ENCODE assay signal across 14 cellular contexts in genomic region chr17:47200325-47200663, GRCh38. TPM values are rescaled to one million over a fixed set of nuclear protein-coding genes. Genes with fewer than 3 reads are reported as not detected.
A peak's percentile ranks its signal among the peaks of the same experiment; 100 is the strongest.
DNase-seq lines count a peak whose midpoint lies in the region; ATAC-seq and TF ChIP-seq lines count a peak whose summit lies in the region.
"Had no signal": no experiment of that assay in that cellular context is flagged by ENCODE, and none has a peak within 500 bp of the region (broad histone marks: within the 10 kb centered on the region; RNA-seq: fewer than 3 reads in every experiment).

No MANE protein-coding gene starts in this region.

- ATAC-seq in IMR-90 (ENCODE audit: low read depth): no peak
- ATAC-seq in GM19455 (IDR thresholded peaks at IDR 0.05; ENCODE audit: unreplicated experiment): no peak

- H3K79me1 ChIP-seq in IMR-90 (ENCODE audit: low read depth in 1 of 2, low read length in 2 of 2): 0 out of 4 replicates have a peak, but pooled peaks cover 0 to 3% of the 10 kb centered on the region in 2 experiments

- TF ChIP-seq RAD21 in IMR-90 (IDR thresholded peaks at IDR 0.05; ENCODE audit: low read length): no peak

- H3K9ac ChIP-seq in IMR-90 (ENCODE audit: low read depth, low read length): no peak overlapping the region
- H3K9ac ChIP-seq: parathyroid adenoma had no signal

- no peak for TF ChIP-seq CTCF in IMR-90 (conservative IDR thresholded peaks at IDR 0.05; ENCODE audit: low read depth, low read length)
- TF ChIP-seq CTCF in nephron progenitor cell (IDR thresholded peaks at IDR 0.05): no peak
- TF ChIP-seq CTCF in WERI-Rb-1 (IDR thresholded peaks at IDR 0.05; ENCODE audit: low read depth, low read length): no peak

- in situ Hi-C loops in IMR-90 (cut with MboI; ENCODE audit: low sequenced_read_pairs): no loop called here

- DNase-seq in T-helper 1 cell (no peak), IMR-90 (no peak), nephron progenitor cell (no peak), WERI-Rb-1 (no peak), AG20443 (ENCODE audit: low spot score) (no peak)
- DNase-seq in activated T-helper 1 cell treated with anti-CD3 and anti-CD28 coated beads, Interleukin-12 subunit alpha, Interleukin-12 subunit beta, Interleukin-2, Interleukin-4 antibody, amounts not matched to agents 30 ng/mL and 10 ng/mL and 1 ng/mL, durations not matched to agents 14 hours and 24 hours and 36 hours (ENCODE audit: low spot score): no peak
- DNase-seq: NCI-H1105 treated with DMSO at 0.1 percent for 48 hours; NCI-H2227 treated with DMSO at 0.1 percent for 48 hours; stimulated activated CD4-positive, alpha-beta T cell treated with anti-CD3 and anti-CD28 coated beads, Interleukin-12 subunit alpha, Interleukin-12 subunit beta, amount 100 ng/mL, for 4 hours had no signal

- H3K4me1 ChIP-seq in IMR-90 (ENCODE audit: control insufficient read depth, insufficient read depth, low read length): peaks cover 11% of the 10 kb centered on the region

- H4K91ac ChIP-seq in IMR-90 (ENCODE audit: insufficient read depth, low read depth, low read length): no peak overlapping the region

- POLR2A ChIA-PET in IMR-90 (lab: Charles Lee; ENCODE audit: unreplicated experiment): no interaction called here

- H2AK9ac ChIP-seq in IMR-90 (replicated peaks; ENCODE audit: low read depth, low read length, poor library complexity): no peak overlapping the region

- H2AFZ ChIP-seq in IMR-90 (replicated peaks; ENCODE audit: low read length, poor library complexity): peak overlapping the region; percentile 47
- H2AFZ ChIP-seq: parathyroid adenoma had no signal

- no peak overlapping the region for H2BK20ac ChIP-seq in IMR-90 (ENCODE audit: low read depth, low read length)

- H3K4me2 ChIP-seq in IMR-90 (ENCODE audit: low read depth, low read length): no peak overlapping the region

- intact Hi-C loops in IMR-90 (cut with micrococcal nuclease): loop anchor here (1.0 kb wide), 1 partner anchor 11 kb away; no protein-coding TSS in a partner anchor
- intact Hi-C loops in activated T-helper 1 cell treated with anti-CD3 and anti-CD28 coated beads, Interleukin-12 subunit alpha, Interleukin-12 subunit beta, Interleukin-2, Interleukin-4 antibody, amounts not matched to agents 30 ng/mL and 10 ng/mL and 1 ng/mL, durations not matched to agents 14 hours and 24 hours and 36 hours (cut with micrococcal nuclease): no loop called here

- H3K9me3 ChIP-seq in IMR-90 (ENCODE audit: control insufficient read depth, insufficient read depth, low read length) (no peaks in the 10 kb centered on the region), WERI-Rb-1 (ENCODE audit: severe bottlenecking) (peaks cover 8% of the 10 kb centered on the region)
- H3K9me3 ChIP-seq: thoracic aorta had no signal

- H3K9me1 ChIP-seq in IMR-90 (ENCODE audit: insufficient read depth, low read length): peaks cover 11% of the 10 kb centered on the region

- H3K23ac ChIP-seq in IMR-90 (ENCODE audit: low read depth, low read length): peak overlapping the region; percentile 48; the same call in 1 of the 2 replicates

- BruUV-seq in IMR-90 (replicated peaks; lab: Mats Ljungman, UMichigan): no TSS peak

- no peak overlapping the region for H3K18ac ChIP-seq in IMR-90 (ENCODE audit: low read depth, low read length)

- no peak overlapping the region for H4K5ac ChIP-seq in IMR-90 (ENCODE audit: low read depth, low read length)

- no peaks in the 10 kb centered on the region for H3K9me3 Mint-ChIP-seq in T-helper 1 cell treated with Interleukin-12 subunit alpha and Interleukin-12 subunit beta and Interleukin-4 antibody, amounts not matched to agents 30 μg/mL and 1 μg/mL, for 36 hours
- no peaks in the 10 kb centered on the region for H3K9me3 Mint-ChIP-seq in activated T-helper 1 cell treated with anti-CD3 and anti-CD28 coated beads, Interleukin-12 subunit alpha, Interleukin-12 subunit beta, Interleukin-2, Interleukin-4 antibody, amounts not matched to agents 30 ng/mL and 10 ng/mL and 1 ng/mL, durations not matched to agents 14 hours and 24 hours and 36 hours
- H3K9me3 Mint-ChIP-seq in nephron progenitor cell: peaks cover 19% of the 10 kb centered on the region

- no peaks in the 10 kb centered on the region for H4K20me1 ChIP-seq in IMR-90 (ENCODE audit: insufficient read depth, low read length)

- no peak overlapping the region for H4K8ac ChIP-seq in IMR-90 (ENCODE audit: low read depth in 2 of 2, low read length in 2 of 2)

- CTCF ChIA-PET in IMR-90 (lab: Yijun Ruan, JAX): no interaction called here

- 70% methylated on average over 3 of the region's 4 CpGs; no CpG with 5 or more reads in 1 of the 2 experiments for WGBS in IMR-90 (ENCODE audit: extremely low coverage in 2 of 2, insufficient read length in 1 of 2), 2 experiments

- H3K4ac ChIP-seq in IMR-90 (ENCODE audit: low read depth, low read length): no peak overlapping the region; the same call in 1 of the 2 replicates

- no peak overlapping the region for H2BK5ac ChIP-seq in IMR-90 (ENCODE audit: low read depth, low read length, poor library complexity, severe bottlenecking)

- no peaks in the 10 kb centered on the region for H3K36me3 Mint-ChIP-seq in T-helper 1 cell treated with Interleukin-12 subunit alpha and Interleukin-12 subunit beta and Interleukin-4 antibody, amounts not matched to agents 30 μg/mL and 1 μg/mL, for 36 hours (ENCODE audit: low read depth)
- H3K36me3 Mint-ChIP-seq in activated T-helper 1 cell treated with anti-CD3 and anti-CD28 coated beads, Interleukin-12 subunit alpha, Interleukin-12 subunit beta, Interleukin-2, Interleukin-4 antibody, amounts not matched to agents 30 ng/mL and 10 ng/mL and 1 ng/mL, durations not matched to agents 14 hours and 24 hours and 36 hours (ENCODE audit: low read depth): no peaks in the 10 kb centered on the region
- H3K36me3 Mint-ChIP-seq in nephron progenitor cell (ENCODE audit: low read depth): no peaks in the 10 kb centered on the region

- H3K27me3 Mint-ChIP-seq in T-helper 1 cell treated with Interleukin-12 subunit alpha and Interleukin-12 subunit beta and Interleukin-4 antibody, amounts not matched to agents 30 μg/mL and 1 μg/mL, for 36 hours (ENCODE audit: low read depth): no peaks in the 10 kb centered on the region
- peaks cover 7% of the 10 kb centered on the region for H3K27me3 Mint-ChIP-seq in activated T-helper 1 cell treated with anti-CD3 and anti-CD28 coated beads, Interleukin-12 subunit alpha, Interleukin-12 subunit beta, Interleukin-2, Interleukin-4 antibody, amounts not matched to agents 30 ng/mL and 10 ng/mL and 1 ng/mL, durations not matched to agents 14 hours and 24 hours and 36 hours (ENCODE audit: insufficient read depth)
- peaks cover 13% of the 10 kb centered on the region for H3K27me3 Mint-ChIP-seq in nephron progenitor cell (ENCODE audit: low read depth, poor library complexity)

- H3K4me1 Mint-ChIP-seq in T-helper 1 cell treated with Interleukin-12 subunit alpha and Interleukin-12 subunit beta and Interleukin-4 antibody, amounts not matched to agents 30 μg/mL and 1 μg/mL, for 36 hours (ENCODE audit: low read depth): peaks cover 33% of the 10 kb centered on the region
- peaks cover 33% of the 10 kb centered on the region for H3K4me1 Mint-ChIP-seq in activated T-helper 1 cell treated with anti-CD3 and anti-CD28 coated beads, Interleukin-12 subunit alpha, Interleukin-12 subunit beta, Interleukin-2, Interleukin-4 antibody, amounts not matched to agents 30 ng/mL and 10 ng/mL and 1 ng/mL, durations not matched to agents 14 hours and 24 hours and 36 hours (ENCODE audit: low read depth)
- peaks cover 25% of the 10 kb centered on the region for H3K4me1 Mint-ChIP-seq in nephron progenitor cell

- H3K56ac ChIP-seq in IMR-90 (ENCODE audit: extremely low read depth, insufficient read depth, low read length): no peak overlapping the region

- H3K4me3 Mint-ChIP-seq in T-helper 1 cell treated with Interleukin-12 subunit alpha and Interleukin-12 subunit beta and Interleukin-4 antibody, amounts not matched to agents 30 μg/mL and 1 μg/mL, for 36 hours: no peak overlapping the region
- no peak overlapping the region for H3K4me3 Mint-ChIP-seq in activated T-helper 1 cell treated with anti-CD3 and anti-CD28 coated beads, Interleukin-12 subunit alpha, Interleukin-12 subunit beta, Interleukin-2, Interleukin-4 antibody, amounts not matched to agents 30 ng/mL and 10 ng/mL and 1 ng/mL, durations not matched to agents 14 hours and 24 hours and 36 hours
- no peak overlapping the region for H3K4me3 Mint-ChIP-seq in nephron progenitor cell

- dilution Hi-C loops in IMR-90 (cut with HindIII; ENCODE audit: low sequenced_read_pairs, unreplicated experiment): no loop called here

- no peaks in the 10 kb centered on the region for H3K27me3 ChIP-seq in IMR-90 (ENCODE audit: control insufficient read depth, insufficient read depth, low read length)
- no peaks in the 10 kb centered on the region for H3K27me3 ChIP-seq in WERI-Rb-1 (ENCODE audit: insufficient read depth, low read depth, severe bottlenecking)

- H3K14ac ChIP-seq in IMR-90 (replicated peaks; ENCODE audit: low read depth, low read length): no peak overlapping the region; the same call in 1 of the 2 replicates

- H3K36me3 ChIP-seq in IMR-90 (ENCODE audit: control insufficient read depth, insufficient read depth, low read length) (no peaks in the 10 kb centered on the region), WERI-Rb-1 (no peaks in the 10 kb centered on the region)
- H3K36me3 ChIP-seq: thoracic aorta had no signal

- no peak overlapping the region for H2AK5ac ChIP-seq in IMR-90 (ENCODE audit: low read depth, low read length)

- TF ChIP-seq POLR2A in IMR-90 (IDR thresholded peaks at IDR 0.05; ENCODE audit: low read depth, low read length): no peak

- no peak overlapping the region for H2BK120ac ChIP-seq in IMR-90 (ENCODE audit: low read depth, low read length)

- H2BK15ac ChIP-seq in IMR-90 (ENCODE audit: low read depth, low read length): no peak overlapping the region

- H3K27ac ChIP-seq in IMR-90 (ENCODE audit: insufficient read depth, low read length) (no peak overlapping the region), WERI-Rb-1 (no peak overlapping the region)
- H3K27ac ChIP-seq: parathyroid adenoma had no signal

- H3K4me3 ChIP-seq in IMR-90 (ENCODE audit: insufficient read depth, low read depth, low read length) (no peak overlapping the region), WERI-Rb-1 (ENCODE audit: low read depth, low read length) (no peak overlapping the region)
- H3K4me3 ChIP-seq: thoracic aorta had no signal

- H3K27ac Mint-ChIP-seq in T-helper 1 cell treated with Interleukin-12 subunit alpha and Interleukin-12 subunit beta and Interleukin-4 antibody, amounts not matched to agents 30 μg/mL and 1 μg/mL, for 36 hours: peak overlapping the region; percentile 23
- peak overlapping the region; percentile 59 for H3K27ac Mint-ChIP-seq in activated T-helper 1 cell treated with anti-CD3 and anti-CD28 coated beads, Interleukin-12 subunit alpha, Interleukin-12 subunit beta, Interleukin-2, Interleukin-4 antibody, amounts not matched to agents 30 ng/mL and 10 ng/mL and 1 ng/mL, durations not matched to agents 14 hours and 24 hours and 36 hours
- peak overlapping the region; percentile 40 for H3K27ac Mint-ChIP-seq in nephron progenitor cell

RNA-seq across cellular contexts. Expression of gene MYL4, which starts 8.9 kb away (rescaled TPM):
- total RNA-seq in IMR-90 (2012; rRNA removed): 0.28 TPM in 1 of 2 replicates, not detected in the other
- 0.20 TPM in 1 of 2 replicates, not detected in the other for polyA plus RNA-seq in IMR-90 (2012; rRNA removed)
- polyA plus RNA-seq in IMR-90 (2012; cell fraction: cytosol; rRNA removed): 0.14 TPM in 1 of 2 replicates, not detected in the other
- polyA plus RNA-seq in IMR-90 (2012; cell fraction: nucleus; rRNA removed; ENCODE audit: low replicate concordance): 0.41 and 0.42 TPM in 2 replicates
- not detected in 2 replicates for total RNA-seq in activated T-helper 1 cell treated with anti-CD3 and anti-CD28 coated beads, Interleukin-12 subunit alpha, Interleukin-12 subunit beta, Interleukin-2, Interleukin-4 antibody, amounts not matched to agents 30 ng/mL and 10 ng/mL and 1 ng/mL, durations not matched to agents 14 hours and 24 hours and 36 hours
- total RNA-seq: HT1080, thoracic aorta had no signal

RNA-seq across cellular contexts. Expression of gene CDC27, which starts 11.2 kb away (rescaled TPM):
- 170 and 190 TPM in 2 replicates for total RNA-seq in IMR-90 (2012; rRNA removed)
- polyA plus RNA-seq in IMR-90 (2012; rRNA removed): 47.7 and 57.9 TPM in 2 replicates
- 12.3 and 13.8 TPM in 2 replicates for polyA plus RNA-seq in IMR-90 (2012; cell fraction: cytosol; rRNA removed)
- polyA plus RNA-seq in IMR-90 (2012; cell fraction: nucleus; rRNA removed; ENCODE audit: low replicate concordance): 15.1 and 99.8 TPM in 2 replicates
- total RNA-seq in activated T-helper 1 cell treated with anti-CD3 and anti-CD28 coated beads, Interleukin-12 subunit alpha, Interleukin-12 subunit beta, Interleukin-2, Interleukin-4 antibody, amounts not matched to agents 30 ng/mL and 10 ng/mL and 1 ng/mL, durations not matched to agents 14 hours and 24 hours and 36 hours: 89.7 and 92.0 TPM in 2 replicates

RNA-seq across cellular contexts. Expression of gene ITGB3, which starts 53.3 kb away (rescaled TPM):
- total RNA-seq in IMR-90 (2012; rRNA removed): 14.4 and 17.6 TPM in 2 replicates
- polyA plus RNA-seq in IMR-90 (2012; rRNA removed): 9.0 and 9.8 TPM in 2 replicates
- polyA plus RNA-seq in IMR-90 (2012; cell fraction: cytosol; rRNA removed): 5.7 and 6.6 TPM in 2 replicates
- polyA plus RNA-seq in IMR-90 (2012; cell fraction: nucleus; rRNA removed; ENCODE audit: low replicate concordance): 2.9 and 7.5 TPM in 2 replicates
- not detected in 2 replicates for total RNA-seq in activated T-helper 1 cell treated with anti-CD3 and anti-CD28 coated beads, Interleukin-12 subunit alpha, Interleukin-12 subunit beta, Interleukin-2, Interleukin-4 antibody, amounts not matched to agents 30 ng/mL and 10 ng/mL and 1 ng/mL, durations not matched to agents 14 hours and 24 hours and 36 hours

Comparison
In these comparisons a context has a peak if more than half of its experiments do, and no peak if none do; other contexts are left out.
1. RNA of gene ITGB3, which starts 53.3 kb away (total RNA-seq): 14.4 to 17.6 TPM in IMR-90; not detected in activated T-helper 1 cell treated with anti-CD3 and anti-CD28 coated beads, Interleukin-12 subunit alpha, Interleukin-12 subunit beta, Interleukin-2, Interleukin-4 antibody, amounts not matched to agents 30 ng/mL and 10 ng/mL and 1 ng/mL, durations not matched to agents 14 hours and 24 hours and 36 hours; every median in the first group is over 10 times any median in the second.
2. Peak in every context shown above with its lines, with median percentiles within 50 percentile points of each other: H3K27ac Mint-ChIP-seq.